ENCODE assay signal across 10 cellular contexts in the genomic region with DNA sequence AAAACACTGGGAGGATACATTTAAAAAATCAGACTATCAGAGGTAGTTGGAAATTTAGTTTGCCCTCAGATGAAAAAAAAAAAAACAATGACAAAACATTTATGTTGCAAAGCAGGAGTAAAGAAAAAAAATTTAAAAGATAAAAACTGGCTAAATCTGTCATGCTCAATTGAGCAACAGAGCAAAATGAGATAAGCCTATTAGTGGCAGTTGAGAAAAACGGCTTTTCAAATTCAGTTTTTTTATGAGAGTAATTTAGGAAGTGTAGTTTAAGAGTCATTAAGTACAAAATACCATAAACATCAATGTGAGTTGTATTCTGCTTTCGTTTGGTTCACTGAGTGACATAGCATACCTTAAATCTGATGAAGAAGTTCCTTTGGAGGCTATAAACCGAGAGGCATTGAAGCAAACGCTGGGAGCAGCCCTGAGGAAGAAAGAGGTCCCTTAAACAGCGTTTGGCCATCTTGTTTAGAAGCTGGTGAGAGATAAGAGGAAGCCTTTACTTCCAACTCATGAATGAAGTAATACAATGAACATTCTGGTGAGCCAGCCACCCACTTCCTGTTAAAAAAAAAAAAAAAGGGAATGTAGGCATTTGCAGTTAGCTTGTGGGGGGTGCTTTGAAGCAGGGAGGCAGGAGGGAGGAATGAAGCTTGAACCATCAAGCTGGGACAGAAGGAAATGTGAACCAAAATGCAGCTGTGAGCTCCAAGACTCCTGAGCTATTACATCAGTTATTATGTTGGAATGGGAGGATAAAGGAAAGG.
A peak's percentile ranks its signal among the peaks of the same experiment; 100 is the strongest.
DNase-seq lines count a peak whose midpoint lies in the region; ATAC-seq, FAIRE-seq and TF ChIP-seq lines count a peak whose summit lies in the region.
"Had no signal": no experiment of that assay in that cellular context is flagged by ENCODE, and none has a peak within 500 bp of the region (broad histone marks: within the 10 kb centered on the region; RNA-seq: fewer than 3 reads in every experiment).

No MANE protein-coding gene starts in this region.

- no peak overlapping the region for H3K4me3 ChIP-seq in K562
- no peak overlapping the region for H3K4me3 ChIP-seq in left lung
- H3K4me3 ChIP-seq in effector memory CD4-positive, alpha-beta T cell (ENCODE audit: insufficient read depth, low read depth, low read length, poor library complexity, severe bottlenecking): no peak overlapping the region

- H3K9me1 ChIP-seq in K562 (ENCODE audit: control insufficient read depth, insufficient read depth, low read length): no peaks in the 10 kb centered on the region

- no peaks in the 10 kb centered on the region for H3K79me2 ChIP-seq in K562 (ENCODE audit: control insufficient read depth, insufficient read depth, low read length)

- POLR2A ChIA-PET in K562 (lab: Yijun Ruan, JAX): no interaction called here

- intact Hi-C loops in K562 (cut with micrococcal nuclease): no loop called here
- intact Hi-C loops in left lung (cut with DNase I): no loop called here

- H3K27me3 ChIP-seq in K562 (ENCODE audit: control insufficient read depth in 2 of 2, insufficient read depth in 2 of 2, low read length in 2 of 2): no peaks in the 10 kb centered on the region
- H3K27me3 ChIP-seq in left lung: no peaks in the 10 kb centered on the region
- H3K27me3 ChIP-seq in effector memory CD4-positive, alpha-beta T cell (replicated peaks; ENCODE audit: control insufficient read depth, insufficient read depth, low read length, poor library complexity, severe bottlenecking): no peaks in the 10 kb centered on the region

- peak overlapping the region; percentile 73; the same call in 1 of the 2 replicates for H2AFZ ChIP-seq in K562 (ENCODE audit: low read depth, low read length)

- no peak for TF ChIP-seq CTCF in K562 (IDR thresholded peaks at IDR 0.05 in 2 of 3, conservative IDR thresholded peaks at IDR 0.05 in 1 of 3; ENCODE audit: insufficient read depth in 2 of 3, low read depth in 1 of 3, low read length in 3 of 3)
- no peak for TF ChIP-seq CTCF in left lung (IDR thresholded peaks at IDR 0.05)

- no peak for TF ChIP-seq EP300 in K562 (IDR thresholded peaks at IDR 0.05; ENCODE audit: low read length)

- CTCF ChIA-PET in K562 (lab: Yijun Ruan, JAX; ENCODE audit: low intra/inter-chr PET ratio): no interaction called here

- DNase-seq in AG08395 (ENCODE audit: low spot score) (peak; percentile 45), LHCN-M2 (ENCODE audit: low read depth) (peak; percentile 61), K562 (ENCODE audit: extremely low read depth in 1 of 4, low spot score in 3 of 4) (peak in 2 of 4 experiments; percentile 29 to 32), left lung (no peak), ecto neural progenitor cell (ENCODE audit: low spot score) (no peak)
- DNase-seq in activated CD8-positive, alpha-beta memory T cell treated with anti-CD3 and anti-CD28 coated beads, Interleukin-2, amount 50 U/mL, for 4 hours: no peak
- DNase-seq in effector memory CD4-positive, alpha-beta T cell: no peak
- DNase-seq: NCI-H2029; stimulated activated CD4-positive, alpha-beta T cell treated with anti-CD3 and anti-CD28 coated beads, Interleukin-4, amount 100 ng/mL, for 4 hours had no signal

- no TSS peak for BruUV-seq in K562 (replicated peaks; lab: Mats Ljungman, UMichigan)

- H3K9me3 ChIP-seq in K562 (replicated peaks; ENCODE audit: control insufficient read depth, insufficient read depth, low read depth, low read length) (no peaks in the 10 kb centered on the region), left lung (peaks cover 0 to 8% of the 10 kb centered on the region in 2 donors)
- no peaks in the 10 kb centered on the region for H3K9me3 ChIP-seq in effector memory CD4-positive, alpha-beta T cell (ENCODE audit: control insufficient read depth, low read length)

- H3K4me1 ChIP-seq in K562 (replicated peaks in 1 of 2; ENCODE audit: control insufficient read depth in 2 of 2, insufficient read depth in 2 of 2, low read length in 2 of 2) (peaks cover 0 to 8% of the 10 kb centered on the region in 2 experiments; a peak in 1 of 5 replicates), left lung (peaks cover 0 to 2% of the 10 kb centered on the region in 2 donors)
- no peaks in the 10 kb centered on the region for H3K4me1 ChIP-seq in effector memory CD4-positive, alpha-beta T cell (ENCODE audit: control insufficient read depth, insufficient read depth, low read length, poor library complexity, severe bottlenecking)

- no peak overlapping the region for H3K9ac ChIP-seq in K562 (ENCODE audit: insufficient read depth in 1 of 2, low read depth in 2 of 2, low read length in 2 of 2)

- H3K36me3 ChIP-seq in K562 (ENCODE audit: control insufficient read depth, insufficient read depth, low read length) (no peaks in the 10 kb centered on the region), left lung (no peaks in the 10 kb centered on the region)
- no peaks in the 10 kb centered on the region for H3K36me3 ChIP-seq in effector memory CD4-positive, alpha-beta T cell (ENCODE audit: control insufficient read depth, insufficient read depth, low read length)

- no peak for TF ChIP-seq POLR2A in K562 (conservative IDR thresholded peaks at IDR 0.05)

- H3K27ac ChIP-seq in K562 (ENCODE audit: extremely low read depth, low read depth, low read length): peak overlapping the region; percentile 78
- peak overlapping the region; percentile 73 to 84 for H3K27ac ChIP-seq in left lung
- H3K27ac ChIP-seq in effector memory CD4-positive, alpha-beta T cell (ENCODE audit: insufficient read depth, low read length, poor library complexity, severe bottlenecking): no peak overlapping the region

- no peak for TF ChIP-seq RAD21 in K562 (CRISPR knock-in tag; conservative IDR thresholded peaks at IDR 0.05 in 1 of 2, IDR thresholded peaks at IDR 0.05 in 1 of 2)

- FAIRE-seq in K562 (lab: Jason Lieb, UNC): peak; percentile 15

- ATAC-seq in K562: peak; percentile 77
- ATAC-seq in left lung: peak; percentile 67
- no peak for ATAC-seq in GM19452 (IDR thresholded peaks at IDR 0.05; ENCODE audit: unreplicated experiment)

- in situ Hi-C loops in K562 (cut with MboI): no loop called here

- no peaks in the 10 kb centered on the region for H4K20me1 ChIP-seq in K562 (replicated peaks; ENCODE audit: control insufficient read depth, insufficient read depth, low read length)

- WGBS in K562 (ENCODE audit: insufficient coverage, low coverage, missing lambda C conversion rate): 0% methylated on average over 5 of the region's 5 CpGs

- H3K4me2 ChIP-seq in K562 (ENCODE audit: insufficient read depth, low read length): peak overlapping the region; percentile 20; the same call in 1 of the 2 replicates

TF ChIP-seq in K562, 482 proteins besides CTCF, POLR2A, EP300 and RAD21:
- peak in 1 of 3 experiments; percentile 68 for TF ChIP-seq YY1 (IDR thresholded peaks at IDR 0.05; ENCODE audit: borderline replicate concordance in 1 of 3, control insufficient read depth in 1 of 3, extremely low read depth in 1 of 3, insufficient read depth in 3 of 3, insufficient read length in 1 of 3, insufficient replicate concordance in 2 of 3, low read depth in 1 of 3, low read length in 2 of 3)
- peak; percentile 36; the same call in 1 of the 2 replicates for TF ChIP-seq MYBL2 (IDR thresholded peaks at IDR 0.05; ENCODE audit: low read depth)
- no peak for TF ChIP-seq MYBL2 (CRISPR knock-in tag; IDR thresholded peaks at IDR 0.05; ENCODE audit: borderline replicate concordance)
- TF ChIP-seq ZBTB1 (CRISPR knock-in tag; IDR thresholded peaks at IDR 0.05; ENCODE audit: borderline replicate concordance, low read depth): no peak
- peak; percentile 84 for TF ChIP-seq ZNF384 (IDR thresholded peaks at IDR 0.05; ENCODE audit: low read depth, low read length)
- TF ChIP-seq GABPA (tag; conservative IDR thresholded peaks at IDR 0.05; ENCODE audit: low read depth): peak; percentile 61
- TF ChIP-seq TOE1 (IDR thresholded peaks at IDR 0.05; ENCODE audit: borderline replicate concordance): no peak
- no peak for TF ChIP-seq TOE1 (CRISPR knock-in tag; IDR thresholded peaks at IDR 0.05; ENCODE audit: borderline replicate concordance, low read depth)
- peak; percentile 48; the same call in 1 of the 2 replicates for TF ChIP-seq SPI1 (IDR thresholded peaks at IDR 0.05; ENCODE audit: borderline replicate concordance, low read depth, low read length)
- TF ChIP-seq, protein P1, sequence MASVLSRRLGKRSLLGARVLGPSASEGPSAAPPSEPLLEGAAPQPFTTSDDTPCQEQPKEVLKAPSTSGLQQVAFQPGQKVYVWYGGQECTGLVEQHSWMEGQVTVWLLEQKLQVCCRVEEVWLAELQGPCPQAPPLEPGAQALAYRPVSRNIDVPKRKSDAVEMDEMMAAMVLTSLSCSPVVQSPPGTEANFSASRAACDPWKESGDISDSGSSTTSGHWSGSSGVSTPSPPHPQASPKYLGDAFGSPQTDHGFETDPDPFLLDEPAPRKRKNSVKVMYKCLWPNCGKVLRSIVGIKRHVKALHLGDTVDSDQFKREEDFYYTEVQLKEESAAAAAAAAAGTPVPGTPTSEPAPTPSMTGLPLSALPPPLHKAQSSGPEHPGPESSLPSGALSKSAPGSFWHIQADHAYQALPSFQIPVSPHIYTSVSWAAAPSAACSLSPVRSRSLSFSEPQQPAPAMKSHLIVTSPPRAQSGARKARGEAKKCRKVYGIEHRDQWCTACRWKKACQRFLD (CRISPR knock-in tag; IDR thresholded peaks at IDR 0.05): 0 out of 2 replicates have a peak, but pooled peaks have one; percentile 24
- TF ChIP-seq, protein P2, sequence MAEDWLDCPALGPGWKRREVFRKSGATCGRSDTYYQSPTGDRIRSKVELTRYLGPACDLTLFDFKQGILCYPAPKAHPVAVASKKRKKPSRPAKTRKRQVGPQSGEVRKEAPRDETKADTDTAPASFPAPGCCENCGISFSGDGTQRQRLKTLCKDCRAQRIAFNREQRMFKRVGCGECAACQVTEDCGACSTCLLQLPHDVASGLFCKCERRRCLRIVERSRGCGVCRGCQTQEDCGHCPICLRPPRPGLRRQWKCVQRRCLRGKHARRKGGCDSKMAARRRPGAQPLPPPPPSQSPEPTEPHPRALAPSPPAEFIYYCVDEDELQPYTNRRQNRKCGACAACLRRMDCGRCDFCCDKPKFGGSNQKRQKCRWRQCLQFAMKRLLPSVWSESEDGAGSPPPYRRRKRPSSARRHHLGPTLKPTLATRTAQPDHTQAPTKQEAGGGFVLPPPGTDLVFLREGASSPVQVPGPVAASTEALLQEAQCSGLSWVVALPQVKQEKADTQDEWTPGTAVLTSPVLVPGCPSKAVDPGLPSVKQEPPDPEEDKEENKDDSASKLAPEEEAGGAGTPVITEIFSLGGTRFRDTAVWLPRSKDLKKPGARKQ (CRISPR knock-in tag; IDR thresholded peaks at IDR 0.05): no peak
- no peak for TF ChIP-seq PHTF2 (CRISPR knock-in tag; IDR thresholded peaks at IDR 0.05)
- TF ChIP-seq FOXM1 (IDR thresholded peaks at IDR 0.05; ENCODE audit: low read depth): 0 out of 2 replicates have a peak, but pooled peaks have one; percentile 17
- no peak for TF ChIP-seq FOXM1 (CRISPR knock-in tag; IDR thresholded peaks at IDR 0.05; ENCODE audit: low read depth)
- TF ChIP-seq NFRKB (IDR thresholded peaks at IDR 0.05; ENCODE audit: low read depth): peak; percentile 38; the same call in 1 of the 2 replicates
- no peak for TF ChIP-seq SNRNP70 (optimal IDR thresholded peaks at IDR 0.05; ENCODE audit: low read depth, low read length)
TF ChIP-seq in K562: peak in this region for 8.

Comparison
In these comparisons a context has a peak if more than half of its experiments do, and no peak if none do; other contexts are left out.
1. DNase-seq: peak in AG08395 (single experiment) and LHCN-M2 (single experiment); none in left lung (0 of 2), ecto neural progenitor cell (single experiment), activated CD8-positive, alpha-beta memory T cell treated with anti-CD3 and anti-CD28 coated beads, Interleukin-2, amount 50 U/mL, for 4 hours (single experiment) and effector memory CD4-positive, alpha-beta T cell (0 of 3).